In the genomic region with DNA sequence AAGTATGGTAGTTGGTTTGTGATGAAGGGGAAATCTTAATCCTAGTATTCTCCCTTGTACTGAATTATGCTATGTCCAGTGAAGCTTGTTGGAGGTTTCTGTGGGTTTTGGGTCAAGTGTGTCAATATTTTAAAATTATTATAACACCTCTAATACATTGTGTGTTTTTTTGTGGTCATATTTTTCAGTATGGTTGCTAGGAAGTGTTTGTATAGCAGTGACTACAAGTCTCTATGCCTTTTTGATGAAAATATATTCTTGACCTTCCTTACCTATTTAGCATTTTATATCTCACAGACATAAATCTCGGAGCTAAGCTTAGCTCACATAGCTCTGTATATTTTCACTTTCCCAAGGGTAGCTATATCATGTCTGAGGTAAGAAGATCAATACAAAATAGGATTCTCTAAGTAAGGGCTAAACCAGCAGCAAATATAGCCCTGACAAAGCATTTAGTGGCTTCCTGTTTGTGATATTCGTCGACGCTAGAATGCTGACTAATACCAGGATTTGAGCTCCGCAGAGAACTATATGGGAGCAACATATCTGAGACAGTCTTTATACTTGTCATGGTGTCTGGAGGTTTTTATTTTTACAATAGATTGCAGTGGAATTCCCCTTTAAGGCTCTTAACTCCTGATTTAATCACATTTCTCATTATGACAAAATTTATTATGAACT, we compare ENCODE assay signal across 10 cellular contexts.
DNase-seq lines count a peak whose midpoint lies in the region; ATAC-seq and TF ChIP-seq lines count a peak whose summit lies in the region.
"Had no signal": no experiment of that assay in that cellular context is flagged by ENCODE, and none has a peak within 500 bp of the region (broad histone marks: within the 10 kb centered on the region; RNA-seq: fewer than 3 reads in every experiment).

No MANE protein-coding gene starts in this region.

- H2AK9ac ChIP-seq in IMR-90 (replicated peaks; ENCODE audit: low read depth, low read length, poor library complexity) = no peak overlapping the region

- TF ChIP-seq RAD21 in IMR-90 (IDR thresholded peaks at IDR 0.05; ENCODE audit: low read length) = no peak

- H3K27ac Mint-ChIP-seq in activated CD4-positive, alpha-beta T cell treated with anti-CD3 and anti-CD28 coated beads, Interleukin-2, amount 10 ng/mL, durations not matched to agents 24 days and 14 days = no peak overlapping the region
- no peak overlapping the region for H3K27ac Mint-ChIP-seq in stimulated activated effector memory CD8-positive, alpha-beta T cell treated with anti-CD3 and anti-CD28 coated beads, Interleukin-12 subunit alpha, Interleukin-12 subunit beta, amount 100 ng/mL, for 72 hours
- H3K27ac Mint-ChIP-seq: endodermal cell had no signal

- no peaks in the 10 kb centered on the region for H3K27me3 ChIP-seq in IMR-90 (ENCODE audit: control insufficient read depth, insufficient read depth, low read length)

- H3K9me1 ChIP-seq in IMR-90 (ENCODE audit: insufficient read depth, low read length) = no peaks in the 10 kb centered on the region

- no peaks in the 10 kb centered on the region for H3K9me3 ChIP-seq in IMR-90 (ENCODE audit: control insufficient read depth, insufficient read depth, low read length)

- H3K9me3 Mint-ChIP-seq in activated CD4-positive, alpha-beta T cell treated with anti-CD3 and anti-CD28 coated beads, Interleukin-2, amount 10 ng/mL, durations not matched to agents 24 days and 14 days = peaks cover 8% of the 10 kb centered on the region
- no peaks in the 10 kb centered on the region for H3K9me3 Mint-ChIP-seq in stimulated activated effector memory CD8-positive, alpha-beta T cell treated with anti-CD3 and anti-CD28 coated beads, Interleukin-12 subunit alpha, Interleukin-12 subunit beta, amount 100 ng/mL, for 72 hours

- H3K4me1 Mint-ChIP-seq in activated CD4-positive, alpha-beta T cell treated with anti-CD3 and anti-CD28 coated beads, Interleukin-2, amount 10 ng/mL, durations not matched to agents 24 days and 14 days = peaks cover 6% of the 10 kb centered on the region
- H3K4me1 Mint-ChIP-seq in stimulated activated effector memory CD8-positive, alpha-beta T cell treated with anti-CD3 and anti-CD28 coated beads, Interleukin-12 subunit alpha, Interleukin-12 subunit beta, amount 100 ng/mL, for 72 hours = no peaks in the 10 kb centered on the region
- H3K4me1 Mint-ChIP-seq: endodermal cell had no signal

- no peak overlapping the region for H4K91ac ChIP-seq in IMR-90 (ENCODE audit: insufficient read depth, low read depth, low read length)

- no peak overlapping the region for H3K56ac ChIP-seq in IMR-90 (ENCODE audit: extremely low read depth, insufficient read depth, low read length)

- no peaks in the 10 kb centered on the region for H3K36me3 ChIP-seq in IMR-90 (ENCODE audit: control insufficient read depth, insufficient read depth, low read length)

- H4K20me1 ChIP-seq in IMR-90 (ENCODE audit: insufficient read depth, low read length) = no peaks in the 10 kb centered on the region

- no peak overlapping the region for H2BK20ac ChIP-seq in IMR-90 (ENCODE audit: low read depth, low read length)

- no peak overlapping the region for H2AK5ac ChIP-seq in IMR-90 (ENCODE audit: low read depth, low read length)

- POLR2A ChIA-PET in IMR-90 (lab: Charles Lee; ENCODE audit: unreplicated experiment) = no interaction called here
- POLR2A ChIA-PET in RWPE1 (lab: Yijun Ruan, JAX; ENCODE audit: low non-redundant PET) = no interaction called here

- no peak overlapping the region for H3K9ac ChIP-seq in IMR-90 (ENCODE audit: low read depth, low read length)

- H2BK5ac ChIP-seq in IMR-90 (ENCODE audit: low read depth, low read length, poor library complexity, severe bottlenecking) = no peak overlapping the region

- no CpG with 5 or more reads among the region's 5 CpGs for WGBS in IMR-90 (ENCODE audit: extremely low coverage in 2 of 2, insufficient read length in 1 of 2), 2 experiments

- TF ChIP-seq CTCF in IMR-90 (conservative IDR thresholded peaks at IDR 0.05; ENCODE audit: low read depth, low read length) (no peak), RWPE1 (conservative IDR thresholded peaks at IDR 0.05; ENCODE audit: low read depth) (no peak)

- no peaks in the 10 kb centered on the region for H3K79me1 ChIP-seq in IMR-90 (ENCODE audit: low read depth in 1 of 2, low read length in 2 of 2)

- ATAC-seq in HG02623 (IDR thresholded peaks at IDR 0.05; ENCODE audit: unreplicated experiment) = peak; percentile 98
- ATAC-seq in IMR-90 (ENCODE audit: low read depth) = no peak
- peak; percentile 98 for ATAC-seq in stimulated activated effector memory CD8-positive, alpha-beta T cell treated with anti-CD3 and anti-CD28 coated beads, Interleukin-12 subunit alpha, Interleukin-12 subunit beta, amount 100 ng/mL, for 72 hours

- H3K27ac ChIP-seq in IMR-90 (ENCODE audit: insufficient read depth, low read length) (no peak overlapping the region), RWPE1 (no peak overlapping the region)

- no peaks in the 10 kb centered on the region for H3K4me1 ChIP-seq in IMR-90 (ENCODE audit: control insufficient read depth, insufficient read depth, low read length)

- no peak overlapping the region for H3K18ac ChIP-seq in IMR-90 (ENCODE audit: low read depth, low read length)

- no peak overlapping the region for H3K23ac ChIP-seq in IMR-90 (ENCODE audit: low read depth, low read length)

- CTCF ChIA-PET in IMR-90 (lab: Yijun Ruan, JAX) (interaction anchor here (1.0 kb wide), 1 partner anchor 112 kb away, joined by 3 read pairs; no protein-coding TSS in a partner anchor), RWPE1 (lab: Yijun Ruan, JAX) (no interaction called here)

- peak; percentile 68 for DNase-seq in activated CD4-positive, alpha-beta T cell treated with anti-CD3 and anti-CD28 coated beads, Interleukin-2, amount 10 ng/mL, durations not matched to agents 24 days and 14 days
- no peak for DNase-seq in activated CD4-positive, alpha-beta T cell treated with anti-CD3 and anti-CD28 coated beads, Interleukin-2, amount 50 U/mL, for 4 hours
- DNase-seq in IMR-90 (peak; percentile 11), germinal center (ENCODE audit: low spot score) (no peak), RWPE1 (ENCODE audit: low spot score) (no peak), cerebellar nuclear complex (lab: John Stamatoyannopoulos, UW) (no peak)
- DNase-seq in stimulated activated effector memory CD8-positive, alpha-beta T cell treated with anti-CD3 and anti-CD28 coated beads, Interleukin-12 subunit alpha, Interleukin-12 subunit beta, amount 100 ng/mL, for 72 hours (ENCODE audit: low spot score in 2 of 2) = no peak
- DNase-seq: endodermal cell, NCI-H82 had no signal

- in situ Hi-C loops in IMR-90 (cut with MboI; ENCODE audit: low sequenced_read_pairs) = no loop called here

- peaks cover 6% of the 10 kb centered on the region for H3K27me3 Mint-ChIP-seq in activated CD4-positive, alpha-beta T cell treated with anti-CD3 and anti-CD28 coated beads, Interleukin-2, amount 10 ng/mL, durations not matched to agents 24 days and 14 days

- no peak overlapping the region for H3K4me3 Mint-ChIP-seq in activated CD4-positive, alpha-beta T cell treated with anti-CD3 and anti-CD28 coated beads, Interleukin-2, amount 10 ng/mL, durations not matched to agents 24 days and 14 days
- no peak overlapping the region for H3K4me3 Mint-ChIP-seq in stimulated activated effector memory CD8-positive, alpha-beta T cell treated with anti-CD3 and anti-CD28 coated beads, Interleukin-12 subunit alpha, Interleukin-12 subunit beta, amount 100 ng/mL, for 72 hours
- H3K4me3 Mint-ChIP-seq: endodermal cell had no signal

- H4K8ac ChIP-seq in IMR-90 (ENCODE audit: low read depth in 2 of 2, low read length in 2 of 2) = no peak overlapping the region

- no peak overlapping the region for H2BK120ac ChIP-seq in IMR-90 (ENCODE audit: low read depth, low read length)

- no peak overlapping the region for H4K5ac ChIP-seq in IMR-90 (ENCODE audit: low read depth, low read length)

- H3K4me2 ChIP-seq in IMR-90 (ENCODE audit: low read depth, low read length) = no peak overlapping the region

- H3K4ac ChIP-seq in IMR-90 (ENCODE audit: low read depth, low read length) = no peak overlapping the region

- no peak overlapping the region for H3K14ac ChIP-seq in IMR-90 (replicated peaks; ENCODE audit: low read depth, low read length)

- H3K36me3 Mint-ChIP-seq in activated CD4-positive, alpha-beta T cell treated with anti-CD3 and anti-CD28 coated beads, Interleukin-2, amount 10 ng/mL, durations not matched to agents 24 days and 14 days (ENCODE audit: low read depth) = no peaks in the 10 kb centered on the region
- no peaks in the 10 kb centered on the region for H3K36me3 Mint-ChIP-seq in stimulated activated effector memory CD8-positive, alpha-beta T cell treated with anti-CD3 and anti-CD28 coated beads, Interleukin-12 subunit alpha, Interleukin-12 subunit beta, amount 100 ng/mL, for 72 hours

- no peak for TF ChIP-seq POLR2A in IMR-90 (IDR thresholded peaks at IDR 0.05; ENCODE audit: low read depth, low read length)

- no peak overlapping the region for H2BK15ac ChIP-seq in IMR-90 (ENCODE audit: low read depth, low read length)

- dilution Hi-C loops in IMR-90 (cut with HindIII; ENCODE audit: low sequenced_read_pairs, unreplicated experiment) = no loop called here

- BruUV-seq in IMR-90 (replicated peaks; lab: Mats Ljungman, UMichigan) = no TSS peak

- intact Hi-C loops in activated CD4-positive, alpha-beta T cell treated with anti-CD3 and anti-CD28 coated beads, Interleukin-2, amount 10 ng/mL, durations not matched to agents 24 days and 14 days (cut with micrococcal nuclease) = loop anchor here (1.0 to 2.0 kb wide), 2 partner anchors 15 to 82 kb away; a partner anchor contains a TSS
- intact Hi-C loops in IMR-90 (cut with micrococcal nuclease) = no loop called here

- no peak overlapping the region for H3K4me3 ChIP-seq in IMR-90 (ENCODE audit: insufficient read depth, low read depth, low read length)

- no peak overlapping the region for H2AFZ ChIP-seq in IMR-90 (replicated peaks; ENCODE audit: low read length, poor library complexity)

TF ChIP-seq in IMR-90, 13 proteins besides CTCF, POLR2A, EP300 and RAD21:
- TF ChIP-seq MAFK (IDR thresholded peaks at IDR 0.05; ENCODE audit: low read depth, low read length) = no peak
- TF ChIP-seq CHD1 (IDR thresholded peaks at IDR 0.05; ENCODE audit: low read depth, low read length) = no peak
- no peak for TF ChIP-seq NFE2L2 (IDR thresholded peaks at IDR 0.05; ENCODE audit: low read depth, low read length)
- TF ChIP-seq MXI1 (IDR thresholded peaks at IDR 0.05; ENCODE audit: borderline replicate concordance, low read depth, low read length) = no peak
- no peak for TF ChIP-seq CEBPB (IDR thresholded peaks at IDR 0.05; ENCODE audit: low read depth, low read length)
- TF ChIP-seq BHLHE40 (IDR thresholded peaks at IDR 0.05; ENCODE audit: low read depth, low read length) = no peak

Comparison
In these comparisons a context has a peak if more than half of its experiments do, and no peak if none do; other contexts are left out.
1. DNase-seq: peak in activated CD4-positive, alpha-beta T cell treated with anti-CD3 and anti-CD28 coated beads, Interleukin-2, amount 10 ng/mL, durations not matched to agents 24 days and 14 days (single experiment) and IMR-90 (single experiment); none in activated CD4-positive, alpha-beta T cell treated with anti-CD3 and anti-CD28 coated beads, Interleukin-2, amount 50 U/mL, for 4 hours (0 of 2), stimulated activated effector memory CD8-positive, alpha-beta T cell treated with anti-CD3 and anti-CD28 coated beads, Interleukin-12 subunit alpha, Interleukin-12 subunit beta, amount 100 ng/mL, for 72 hours (0 of 2), germinal center (single experiment), RWPE1 (single experiment) and cerebellar nuclear complex (0 of 2).